In the genomic region with DNA sequence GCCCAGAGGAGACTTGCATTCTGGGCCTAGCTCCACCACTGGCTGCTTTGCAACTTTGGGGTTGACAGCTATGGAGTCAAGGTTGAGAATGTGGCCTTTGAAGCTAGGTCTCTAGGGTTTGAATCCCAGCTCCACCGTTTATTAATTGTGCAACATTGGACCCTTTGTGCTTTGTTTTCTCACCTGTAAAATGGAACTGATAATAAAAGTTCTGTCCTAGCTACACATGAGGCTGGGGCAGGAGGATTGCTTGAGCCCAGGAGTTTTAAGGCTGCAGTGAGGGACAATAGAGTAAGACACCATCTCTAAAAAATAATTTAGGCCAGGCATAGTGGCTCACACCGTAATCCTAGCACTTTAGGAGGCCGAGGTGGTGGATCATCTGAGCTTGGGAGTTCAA, we compare ENCODE assay signal across 19 cellular contexts. TPM values are rescaled to one million over a fixed set of nuclear protein-coding genes. Genes with fewer than 3 reads are reported as not detected.
"Had no signal": no experiment of that assay in that cellular context is flagged by ENCODE, and none has a peak within 500 bp of the region (broad histone marks: within the 10 kb centered on the region; RNA-seq: fewer than 3 reads in every experiment).

No MANE protein-coding gene starts in this region.

- H3K36me3 Mint-ChIP-seq: activated naive CD4-positive, alpha-beta T cell treated with anti-CD3 and anti-CD28 coated beads, Interleukin-2, amount 10 ng/mL, durations not matched to agents 7 days and 5 days had no signal

- H3K27me3 Mint-ChIP-seq: central memory CD8-positive, alpha-beta T cell had no signal

- DNase-seq: activated CD4-positive, alpha-beta T cell treated with anti-CD3 and anti-CD28 coated beads for 1 hour; activated CD8-positive, alpha-beta memory T cell treated with anti-CD3 and anti-CD28 coated beads for 24 hours; activated naive CD4-positive, alpha-beta T cell treated with anti-CD3 and anti-CD28 coated beads, Interleukin-2, amount 10 ng/mL, durations not matched to agents 7 days and 5 days; activated T-cell treated with anti-CD3 and anti-CD28 coated beads for 4 hours; body of pancreas; cortex of kidney; effector CD8-positive, alpha-beta T cell; hippocampal formation; spleen; stimulated activated CD4-positive, alpha-beta T cell treated with anti-CD3 and anti-CD28 coated beads, Interleukin-1b, Interleukin-23, amount 100 ng/mL, for 48 hours; stimulated activated naive CD4-positive, alpha-beta T cell treated with Interleukin-2 at 50 U/mL for 16 hours; SW 1271; T-helper 9 cell; upper lobe of left lung had no signal

- H3K9me3 Mint-ChIP-seq: activated naive CD4-positive, alpha-beta T cell treated with anti-CD3 and anti-CD28 coated beads, Interleukin-2, amount 10 ng/mL, durations not matched to agents 7 days and 5 days; activated T-helper 2 cell treated with anti-CD3 and anti-CD28 coated beads, Interferon-gamma antibody, Interleukin-2, Interleukin-4, amounts not matched to agents 10 μg/mL and 5 μg/mL and 100 μg/mL, durations not matched to agents 14 hours and 24 hours and 36 hours; central memory CD8-positive, alpha-beta T cell had no signal

- H3K27ac Mint-ChIP-seq: activated naive CD4-positive, alpha-beta T cell treated with anti-CD3 and anti-CD28 coated beads, Interleukin-2, amount 10 ng/mL, durations not matched to agents 7 days and 5 days had no signal

- H3K27ac ChIP-seq: body of pancreas, upper lobe of left lung had no signal

- H3K9me3 ChIP-seq: body of pancreas, spleen, upper lobe of left lung had no signal

- H3K4me3 ChIP-seq: body of pancreas, spleen, upper lobe of left lung had no signal

- H3K4me3 Mint-ChIP-seq: activated naive CD4-positive, alpha-beta T cell treated with anti-CD3 and anti-CD28 coated beads, Interleukin-2, amount 10 ng/mL, durations not matched to agents 7 days and 5 days; central memory CD8-positive, alpha-beta T cell had no signal

- ATAC-seq: body of pancreas, right cardiac atrium had no signal

- H3K27me3 ChIP-seq: body of pancreas, upper lobe of left lung had no signal

- H3K36me3 ChIP-seq: spleen, upper lobe of left lung had no signal

RNA-seq across cellular contexts. Expression of a gene that starts 38.3 kb away (rescaled TPM):
- total RNA-seq: posterior vena cava, right cardiac atrium, temporal lobe had no signal
